Comparison of ENCODE assay signal across 8 cellular contexts in genomic region chrX:49199906-49200771, GRCh38. TPM values are rescaled to one million over a fixed set of nuclear protein-coding genes. Genes with fewer than 3 reads are reported as not detected.
DNase-seq lines count a peak whose midpoint lies in the region; ATAC-seq lines count a peak whose summit lies in the region.

Gene SYP (minus strand): TSS chrX:49200193. CDS start chrX:49200186, 7 bp downstream.

- peak; percentile 80 to 87 (median 85) for DNase-seq in CD4-positive, CD25-positive, alpha-beta regulatory T cell
- DNase-seq in NCI-H82 (lab: John Stamatoyannopoulos, UW) (peak; percentile 92), mesenchymal stem cell (peak; percentile 81)
- peak; percentile 63 to 79 for DNase-seq in activated CD8-positive, alpha-beta memory T cell treated with anti-CD3 and anti-CD28 coated beads for 1 hour (ENCODE audit: extremely low read depth in 1 of 2, low read depth in 1 of 2)
- peak; percentile 81 for DNase-seq in effector CD4-positive, alpha-beta T cell
- peak; percentile 66 for DNase-seq in stimulated activated CD8-positive, alpha-beta memory T cell treated with anti-CD3 and anti-CD28 coated beads, Interleukin-12 subunit alpha, Interleukin-12 subunit beta, amount 100 ng/mL, for 24 hours (ENCODE audit: extremely low read depth)

- H3K14ac ChIP-seq in mesenchymal stem cell (ENCODE audit: low read length in 2 of 2): no peak within 1 kb of the TSS

- H3K79me1 ChIP-seq in mesenchymal stem cell (replicated peaks; ENCODE audit: low read length, poor library complexity, severe bottlenecking): no peaks in the 10 kb centered on the region

- H2BK120ac ChIP-seq in mesenchymal stem cell (ENCODE audit: low read depth, low read length): no peak within 1 kb of the TSS

- no peak within 1 kb of the TSS for H3K4ac ChIP-seq in mesenchymal stem cell (ENCODE audit: low read depth in 1 of 2, low read length in 2 of 2)

- H3K9ac ChIP-seq in mesenchymal stem cell (ENCODE audit: low read length): peak within 1 kb of the TSS; percentile 69

- H3K36me3 Mint-ChIP-seq in CD4-positive, CD25-positive, alpha-beta regulatory T cell: no peaks in the 10 kb centered on the region

- H4K91ac ChIP-seq in mesenchymal stem cell (ENCODE audit: low read length): no peak within 1 kb of the TSS

- H3K4me1 ChIP-seq in CD4-positive, CD25-positive, alpha-beta regulatory T cell (ENCODE audit: control insufficient read depth, insufficient read depth, low read length, poor library complexity, severe bottlenecking): peaks cover 13% of the 10 kb centered on the region
- H3K4me1 ChIP-seq in mesenchymal stem cell (ENCODE audit: control insufficient read depth, insufficient read depth, low read depth, low read length): peaks cover 5% of the 10 kb centered on the region

- no peak within 1 kb of the TSS for H2BK15ac ChIP-seq in mesenchymal stem cell (ENCODE audit: low read depth, poor library complexity, severe bottlenecking)

- no peaks in the 10 kb centered on the region for H3K36me3 ChIP-seq in CD4-positive, CD25-positive, alpha-beta regulatory T cell (ENCODE audit: control insufficient read depth, insufficient read depth, low read length)
- no peaks in the 10 kb centered on the region for H3K36me3 ChIP-seq in mesenchymal stem cell (ENCODE audit: control insufficient read depth in 1 of 2, insufficient read depth in 2 of 2, low read depth in 1 of 2, low read length in 2 of 2)

- no peak within 1 kb of the TSS for H2BK5ac ChIP-seq in mesenchymal stem cell (ENCODE audit: low read depth, low read length, poor library complexity, severe bottlenecking)

- no peak within 1 kb of the TSS for H2AFZ ChIP-seq in mesenchymal stem cell (ENCODE audit: low read depth, low read length)

- peak; percentile 97 to 98 for ATAC-seq in CD4-positive, CD25-positive, alpha-beta regulatory T cell (ENCODE audit: low read depth in 2 of 2)
- ATAC-seq in GM19351 (IDR thresholded peaks at IDR 0.05; ENCODE audit: unreplicated experiment) (peak; percentile 98), HG03520 (IDR thresholded peaks at IDR 0.05; ENCODE audit: unreplicated experiment) (peak; percentile 88)

- no peak within 1 kb of the TSS for H3K27ac ChIP-seq in CD4-positive, CD25-positive, alpha-beta regulatory T cell (ENCODE audit: insufficient read depth, low read length, poor library complexity, severe bottlenecking)
- H3K27ac ChIP-seq in mesenchymal stem cell (ENCODE audit: low read length, poor library complexity, severe bottlenecking): peak within 1 kb of the TSS; percentile 43

- H4K8ac ChIP-seq in mesenchymal stem cell (ENCODE audit: low read length): no peak within 1 kb of the TSS

- no peaks in the 10 kb centered on the region for H3K27me3 Mint-ChIP-seq in CD4-positive, CD25-positive, alpha-beta regulatory T cell

- WGBS in mesenchymal stem cell: 4% methylated on average over 20 of the region's 61 CpGs

- H2BK12ac ChIP-seq in mesenchymal stem cell (ENCODE audit: low read length in 2 of 2): no peak within 1 kb of the TSS

- no peak within 1 kb of the TSS for H2AK5ac ChIP-seq in mesenchymal stem cell (ENCODE audit: low read length, severe bottlenecking)

- H3K4me1 Mint-ChIP-seq in CD4-positive, CD25-positive, alpha-beta regulatory T cell: peaks cover 0 to 11% (median 3%) of the 10 kb centered on the region in 4 donors

- no peaks in the 10 kb centered on the region for H3K27me3 ChIP-seq in CD4-positive, CD25-positive, alpha-beta regulatory T cell (ENCODE audit: control insufficient read depth, insufficient read depth, low read length)
- H3K27me3 ChIP-seq in mesenchymal stem cell (ENCODE audit: control insufficient read depth in 1 of 2, insufficient read depth in 1 of 2, low read length in 2 of 2): peaks cover 19 to 40% of the 10 kb centered on the region in 2 experiments

- H3K4me2 ChIP-seq in mesenchymal stem cell (ENCODE audit: low read length, poor library complexity, severe bottlenecking): peak within 1 kb of the TSS; percentile 74

- peaks cover 0 to 3% (median 0%) of the 10 kb centered on the region in 7 donors for H3K9me3 Mint-ChIP-seq in CD4-positive, CD25-positive, alpha-beta regulatory T cell

- H3K4me3 ChIP-seq in CD4-positive, CD25-positive, alpha-beta regulatory T cell (ENCODE audit: low read depth, low read length): peak within 1 kb of the TSS; percentile 76
- peak within 1 kb of the TSS; percentile 26 to 65 for H3K4me3 ChIP-seq in mesenchymal stem cell (ENCODE audit: insufficient read depth in 1 of 2, low read depth in 1 of 2, low read length in 2 of 2)

- no peaks in the 10 kb centered on the region for H3K9me3 ChIP-seq in CD4-positive, CD25-positive, alpha-beta regulatory T cell (ENCODE audit: control insufficient read depth in 2 of 2, low read length in 2 of 2)
- H3K9me3 ChIP-seq in mesenchymal stem cell (ENCODE audit: control insufficient read depth, low read length): no peaks in the 10 kb centered on the region

- peak within 1 kb of the TSS; percentile 51 to 91 (median 76) for H3K4me3 Mint-ChIP-seq in CD4-positive, CD25-positive, alpha-beta regulatory T cell

- no peak within 1 kb of the TSS for H3K23ac ChIP-seq in mesenchymal stem cell (ENCODE audit: low read length in 2 of 2)

- peak within 1 kb of the TSS in 1 of 3 donors; percentile 80 for H3K27ac Mint-ChIP-seq in CD4-positive, CD25-positive, alpha-beta regulatory T cell

- no peak within 1 kb of the TSS for H3K18ac ChIP-seq in mesenchymal stem cell (ENCODE audit: low read depth in 1 of 2, low read length in 2 of 2)

RNA-seq across cellular contexts. Expression of gene SYP, which starts in this region (rescaled TPM):
- total RNA-seq in CD4-positive, CD25-positive, alpha-beta regulatory T cell: 1.3 TPM
- polyA plus RNA-seq in CD4-positive, CD25-positive, alpha-beta regulatory T cell: under 1 TPM; 0.67 to 0.95 (median 0.84) TPM
- polyA plus RNA-seq in mesenchymal stem cell (2013, experiment 1 of 2): 0.18 TPM
- polyA plus RNA-seq in mesenchymal stem cell (2013, experiment 2 of 2): 0.18 TPM
